ENCODE assay signal across 8 cellular contexts in the genomic region with DNA sequence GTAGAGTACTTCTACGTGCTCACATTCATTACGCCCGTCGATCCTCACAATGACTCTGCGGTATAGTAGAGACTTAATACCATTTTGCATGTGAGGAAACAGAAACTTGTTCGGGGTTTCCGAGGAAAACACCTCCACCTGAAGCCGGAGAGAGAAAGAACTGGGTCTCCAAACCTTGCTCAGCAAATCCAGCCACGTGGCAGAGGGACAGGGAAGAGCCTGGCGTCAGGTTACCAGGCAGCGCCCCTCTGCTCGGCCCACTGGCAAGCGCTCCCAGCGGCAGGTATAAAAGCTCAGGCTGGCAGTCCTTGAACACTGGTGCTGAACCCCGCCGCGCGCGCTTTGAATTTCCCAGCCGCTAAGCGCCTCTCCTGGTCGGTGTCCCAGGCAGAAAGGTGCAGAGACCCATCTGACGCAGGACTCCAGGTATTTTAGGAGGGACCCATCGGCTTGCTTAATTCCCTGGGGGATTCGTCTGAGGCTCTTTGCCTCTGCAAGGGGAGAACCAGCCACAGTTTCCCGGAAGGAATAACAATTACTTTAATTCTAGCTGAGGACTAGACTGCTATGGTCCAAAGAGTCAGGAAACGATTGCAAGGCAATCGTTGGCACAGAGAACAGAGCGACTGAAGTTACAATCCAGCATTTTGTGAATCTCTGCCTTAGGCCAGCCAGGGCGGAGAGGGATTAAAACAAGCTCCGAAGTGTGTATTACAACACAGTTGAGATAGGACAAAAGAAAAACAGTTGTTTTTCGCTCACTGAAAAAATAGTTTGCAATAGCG. TPM values are rescaled to one million over a fixed set of nuclear protein-coding genes. Genes with fewer than 3 reads are reported as not detected.
DNase-seq lines count a peak whose midpoint lies in the region; ATAC-seq and TF ChIP-seq lines count a peak whose summit lies in the region.

C2CD4A (plus strand) TSS at position 315 of the 785 bp plus-strand sequence. CDS start 637 bp downstream, outside the sequence.

- no peaks in the 10 kb centered on the region for H3K4me1 ChIP-seq in NT2/D1 (ENCODE audit: insufficient read depth, insufficient read length)

- TF ChIP-seq CTCF in CD4-positive, alpha-beta T cell (IDR thresholded peaks at IDR 0.05) = peak; percentile 13
- TF ChIP-seq CTCF in fibroblast of villous mesenchyme (IDR thresholded peaks at IDR 0.05; ENCODE audit: insufficient read depth, low read depth, low read length) (peak; percentile 21), neural crest cell (conservative IDR thresholded peaks at IDR 0.05) (no peak)

- no peaks in the 10 kb centered on the region for H3K36me3 ChIP-seq in NT2/D1 (ENCODE audit: insufficient read depth, insufficient read length, low read length)

- H3K27ac Mint-ChIP-seq in CD4-positive, alpha-beta T cell = no peak within 1 kb of the TSS
- no peak within 1 kb of the TSS for H3K27ac Mint-ChIP-seq in neural crest cell (ENCODE audit: unreplicated experiment)

- H3K27ac ChIP-seq in CD4-positive, alpha-beta T cell (ENCODE audit: low read depth, low read length) = no peak within 1 kb of the TSS

- peak within 1 kb of the TSS; percentile 88 for H3K4me3 Mint-ChIP-seq in CD4-positive, alpha-beta T cell
- H3K4me3 Mint-ChIP-seq in neural crest cell = peak within 1 kb of the TSS; percentile 76

- CTCF ChIA-PET in CD4-positive, alpha-beta T cell (lab: Charles Lee) = interaction anchor here (1.0 to 1.6 kb wide), 3 partner anchors 35 to 55 kb away, joined by 3 to 4 read pairs (median 3); no protein-coding TSS in a partner anchor

- no peaks in the 10 kb centered on the region for H3K9me3 ChIP-seq in CD4-positive, alpha-beta T cell (ENCODE audit: control insufficient read depth, low read length)
- H3K9me3 ChIP-seq in NT2/D1 (ENCODE audit: insufficient read depth, low read length) = 0 out of 2 replicates have a peak, but pooled peaks cover 4% of the 10 kb centered on the region

- peak within 1 kb of the TSS; percentile 65 for H3K9ac ChIP-seq in NT2/D1 (ENCODE audit: insufficient read length, low read depth)

- H3K4me1 Mint-ChIP-seq in CD4-positive, alpha-beta T cell (ENCODE audit: low read depth) = peaks cover 26% of the 10 kb centered on the region
- H3K4me1 Mint-ChIP-seq in neural crest cell = peaks cover 9% of the 10 kb centered on the region

- peak; percentile 31 to 68 (median 46) for DNase-seq in CD4-positive, alpha-beta T cell
- DNase-seq in NT2/D1 (ENCODE audit: low read depth, low spot score) (peak; percentile 69), fibroblast of villous mesenchyme (ENCODE audit: low read depth) (peak; percentile 55), neural crest cell (ENCODE audit: low read depth, low spot score) (peak; percentile 23), superior temporal gyrus (ENCODE audit: extremely low spot score) (peak; percentile 45)
- peak; percentile 57 for DNase-seq in activated T-helper 9 cell treated with anti-CD3 and anti-CD28 coated beads, Interleukin-2, amount 50 U/mL, for 16 hours (ENCODE audit: low read depth)

- peaks cover 4% of the 10 kb centered on the region for H3K36me3 Mint-ChIP-seq in CD4-positive, alpha-beta T cell (ENCODE audit: low read depth)
- no peaks in the 10 kb centered on the region for H3K36me3 Mint-ChIP-seq in neural crest cell (ENCODE audit: low read depth)

- H3K27me3 Mint-ChIP-seq in CD4-positive, alpha-beta T cell = peaks cover 32% of the 10 kb centered on the region
- peaks cover 78% of the 10 kb centered on the region for H3K27me3 Mint-ChIP-seq in neural crest cell (ENCODE audit: low read depth)

- peak within 1 kb of the TSS; percentile 36 for H3K4me3 ChIP-seq in NT2/D1 (ENCODE audit: insufficient read length, low read depth)
- H3K4me3 ChIP-seq in fibroblast of villous mesenchyme (ENCODE audit: low read depth, low read length) = peak within 1 kb of the TSS; percentile 37

- intact Hi-C loops in CD4-positive, alpha-beta T cell (cut with DNase I, micrococcal nuclease) = loop anchor here (5.0 kb wide), 2 partner anchors 45 to 100 kb away; no protein-coding TSS in a partner anchor

- ATAC-seq in CD4-positive, alpha-beta T cell (ENCODE audit: poor library complexity) = peak; percentile 81
- ATAC-seq in HG02938 (IDR thresholded peaks at IDR 0.05; ENCODE audit: unreplicated experiment) (peak; percentile 50), HG02763 (IDR thresholded peaks at IDR 0.05; ENCODE audit: unreplicated experiment) (no peak)

- H3K27me3 ChIP-seq in CD4-positive, alpha-beta T cell (ENCODE audit: control insufficient read depth, insufficient read depth, low read length) = peaks cover 24% of the 10 kb centered on the region
- H3K27me3 ChIP-seq in NT2/D1 (ENCODE audit: insufficient read depth, insufficient read length) = peaks cover 69% of the 10 kb centered on the region

- POLR2A ChIA-PET in CD4-positive, alpha-beta T cell (lab: Charles Lee) = interaction anchor here (1.2 kb wide), 1 partner anchor 59 kb away, joined by 5 read pairs; no protein-coding TSS in a partner anchor

- no peaks in the 10 kb centered on the region for H3K9me3 Mint-ChIP-seq in CD4-positive, alpha-beta T cell
- no peaks in the 10 kb centered on the region for H3K9me3 Mint-ChIP-seq in neural crest cell

RNA-seq across cellular contexts. Expression of gene C2CD4A, which starts in this region (rescaled TPM):
- under 1 TPM; 0.19 to 0.34 TPM for total RNA-seq in CD4-positive, alpha-beta T cell
- not detected in 2 replicates for total RNA-seq in fibroblast of villous mesenchyme
- not detected in 2 replicates for total RNA-seq in neural crest cell

Comparison
In these comparisons a context has a peak if more than half of its experiments do, and no peak if none do; other contexts are left out.
1. Peak in DNase-seq and ATAC-seq in CD4-positive, alpha-beta T cell; RNA of the gene not detected or under 1 TPM.
2. Peak in DNase-seq and H3K4me3 ChIP-seq in fibroblast of villous mesenchyme; RNA of the gene not detected or under 1 TPM.
3. Peak in DNase-seq in neural crest cell; RNA of the gene not detected or under 1 TPM.